In the genomic region with DNA sequence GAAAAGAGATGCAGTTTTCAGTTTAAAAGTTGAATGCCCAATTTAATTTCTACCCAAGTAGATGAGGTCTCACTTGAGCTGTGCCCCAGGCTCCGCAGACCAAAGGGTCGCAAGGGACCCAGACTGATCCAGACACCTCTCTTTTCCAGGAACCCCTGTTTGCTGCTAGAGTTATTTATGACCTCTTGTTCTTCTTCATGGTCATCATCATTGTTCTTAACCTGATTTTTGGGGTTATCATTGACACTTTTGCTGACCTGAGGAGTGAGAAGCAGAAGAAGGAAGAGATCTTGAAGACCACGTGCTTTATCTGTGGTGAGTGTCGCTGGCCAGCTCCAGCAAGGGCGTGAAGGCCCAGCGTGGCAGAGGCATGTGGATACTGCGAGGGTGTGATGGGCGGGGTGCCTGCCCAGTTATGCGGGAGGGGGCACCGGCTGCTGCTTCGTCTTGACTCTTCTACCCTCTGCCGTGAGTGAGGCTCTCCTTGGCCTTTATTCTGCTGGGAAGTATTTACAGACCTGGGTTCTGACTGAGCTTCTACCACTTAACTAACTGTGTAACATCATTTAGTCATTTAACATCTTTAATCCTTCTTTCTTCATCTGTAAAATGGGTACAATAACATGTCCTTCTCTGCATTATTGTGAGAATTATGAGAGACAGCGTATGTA, we compare ENCODE assay signal across 2 cellular contexts.
TF ChIP-seq lines count a peak whose summit lies in the region.

No MANE protein-coding gene starts in this region.

TF ChIP-seq in GM23338, 12 proteins besides CTCF, POLR2A, EP300 and RAD21:
- TF ChIP-seq ZNF331 (CRISPR knock-in tag; IDR thresholded peaks at IDR 0.05; ENCODE audit: low read depth) (no peak), EZH2phosphoT487 (IDR thresholded peaks at IDR 0.05; ENCODE audit: unreplicated experiment) (no peak)

TF ChIP-seq in endothelial cell of umbilical vein, 7 proteins besides CTCF, POLR2A, EP300 and RAD21:
- TF ChIP-seq MYC (IDR thresholded peaks at IDR 0.05; ENCODE audit: low read depth, low read length) = no peak
- no peak for TF ChIP-seq JUN (IDR thresholded peaks at IDR 0.05; ENCODE audit: borderline replicate concordance, insufficient read depth, insufficient read length, low read depth)
